1 cellular context compared by ENCODE assay signal in the genomic region with DNA sequence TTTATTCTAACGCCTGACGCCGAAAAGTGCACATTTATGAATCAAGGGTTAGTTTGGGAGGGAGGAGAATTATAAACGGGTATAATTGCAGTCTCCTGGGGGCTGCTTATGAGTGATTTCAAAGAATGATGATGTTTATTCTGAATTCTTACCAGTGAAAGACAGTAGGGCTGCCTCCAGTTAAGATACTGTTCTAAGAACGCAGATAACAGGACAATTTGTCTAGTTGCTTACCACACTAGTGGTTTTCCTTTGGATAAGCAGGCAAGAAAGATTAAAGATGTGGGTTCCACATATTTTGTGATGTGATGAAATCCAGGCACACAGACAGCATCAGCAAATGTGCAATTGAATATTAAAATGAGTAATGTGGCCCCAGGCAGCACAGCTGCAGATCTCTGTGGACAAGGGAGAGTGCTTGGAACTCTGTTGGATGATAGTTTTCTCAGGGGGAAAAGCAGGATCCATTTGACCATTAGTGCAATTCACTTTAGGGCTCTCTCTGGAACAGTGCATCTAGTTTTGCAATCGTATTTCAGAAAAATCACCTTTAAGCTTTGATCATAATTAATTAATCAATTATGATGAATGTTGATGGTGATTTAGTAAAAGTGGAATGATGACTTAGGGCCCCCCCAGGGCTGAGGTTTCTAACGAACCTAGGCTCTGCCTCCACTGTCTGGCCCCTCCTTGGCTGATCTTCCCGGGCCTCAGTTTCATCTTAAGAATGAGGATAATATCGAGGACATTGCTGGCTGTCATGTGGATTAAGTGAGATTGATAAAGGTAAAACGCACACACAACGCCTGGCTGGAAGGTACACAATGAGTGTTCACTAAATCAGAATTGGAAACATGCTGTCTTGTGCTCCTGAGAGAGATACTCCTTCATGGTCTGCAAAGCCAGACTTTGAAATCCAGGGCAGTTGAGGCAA.
TF ChIP-seq lines count a peak whose summit lies in the region.

No MANE protein-coding gene starts in this region.

TF ChIP-seq in HEK293, 187 proteins besides CTCF, POLR2A, EP300 and RAD21 (continued from another document and continues in another):
- TF ChIP-seq, protein P1, sequence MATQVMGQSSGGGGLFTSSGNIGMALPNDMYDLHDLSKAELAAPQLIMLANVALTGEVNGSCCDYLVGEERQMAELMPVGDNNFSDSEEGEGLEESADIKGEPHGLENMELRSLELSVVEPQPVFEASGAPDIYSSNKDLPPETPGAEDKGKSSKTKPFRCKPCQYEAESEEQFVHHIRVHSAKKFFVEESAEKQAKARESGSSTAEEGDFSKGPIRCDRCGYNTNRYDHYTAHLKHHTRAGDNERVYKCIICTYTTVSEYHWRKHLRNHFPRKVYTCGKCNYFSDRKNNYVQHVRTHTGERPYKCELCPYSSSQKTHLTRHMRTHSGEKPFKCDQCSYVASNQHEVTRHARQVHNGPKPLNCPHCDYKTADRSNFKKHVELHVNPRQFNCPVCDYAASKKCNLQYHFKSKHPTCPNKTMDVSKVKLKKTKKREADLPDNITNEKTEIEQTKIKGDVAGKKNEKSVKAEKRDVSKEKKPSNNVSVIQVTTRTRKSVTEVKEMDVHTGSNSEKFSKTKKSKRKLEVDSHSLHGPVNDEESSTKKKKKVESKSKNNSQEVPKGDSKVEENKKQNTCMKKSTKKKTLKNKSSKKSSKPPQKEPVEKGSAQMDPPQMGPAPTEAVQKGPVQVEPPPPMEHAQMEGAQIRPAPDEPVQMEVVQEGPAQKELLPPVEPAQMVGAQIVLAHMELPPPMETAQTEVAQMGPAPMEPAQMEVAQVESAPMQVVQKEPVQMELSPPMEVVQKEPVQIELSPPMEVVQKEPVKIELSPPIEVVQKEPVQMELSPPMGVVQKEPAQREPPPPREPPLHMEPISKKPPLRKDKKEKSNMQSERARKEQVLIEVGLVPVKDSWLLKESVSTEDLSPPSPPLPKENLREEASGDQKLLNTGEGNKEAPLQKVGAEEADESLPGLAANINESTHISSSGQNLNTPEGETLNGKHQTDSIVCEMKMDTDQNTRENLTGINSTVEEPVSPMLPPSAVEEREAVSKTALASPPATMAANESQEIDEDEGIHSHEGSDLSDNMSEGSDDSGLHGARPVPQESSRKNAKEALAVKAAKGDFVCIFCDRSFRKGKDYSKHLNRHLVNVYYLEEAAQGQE (tag by site-specific recombination; IDR thresholded peaks at IDR 0.05), result no peak
- TF ChIP-seq ZNF223 (tag by site-specific recombination; IDR thresholded peaks at IDR 0.05) (no peak), ZNF677 (tag by site-specific recombination; IDR thresholded peaks at IDR 0.05) (no peak), ZNF548 (tag by site-specific recombination; IDR thresholded peaks at IDR 0.05) (no peak), ZNF670 (tag by site-specific recombination; IDR thresholded peaks at IDR 0.05; ENCODE audit: low read depth) (no peak), ZNF555 (tag by site-specific recombination; conservative IDR thresholded peaks at IDR 0.05) (no peak), TCF7L2 (IDR thresholded peaks at IDR 0.05; ENCODE audit: borderline replicate concordance, low read depth, low read length) (peak; percentile 30; the same call in 1 of the 2 replicates), KLF16 (tag by site-specific recombination; IDR thresholded peaks at IDR 0.05) (peak; percentile 56; the same call in 1 of the 2 replicates), ZFP37 (tag by site-specific recombination; IDR thresholded peaks at IDR 0.05) (no peak), ZNF391 (tag by site-specific recombination; IDR thresholded peaks at IDR 0.05; ENCODE audit: borderline replicate concordance, low read depth) (no peak), ZNF558 (tag by site-specific recombination; IDR thresholded peaks at IDR 0.05) (no peak), ZNF76 (tag by site-specific recombination; IDR thresholded peaks at IDR 0.05; ENCODE audit: borderline replicate concordance, low read depth) (no peak), ZNF248 (tag by site-specific recombination; IDR thresholded peaks at IDR 0.05) (no peak), SP2 (tag by site-specific recombination; IDR thresholded peaks at IDR 0.05) (no peak), ZNF560 (tag by site-specific recombination; IDR thresholded peaks at IDR 0.05; ENCODE audit: borderline replicate concordance) (no peak), ZNF626 (tag by site-specific recombination; IDR thresholded peaks at IDR 0.05) (no peak), ZNF335 (tag by site-specific recombination; conservative IDR thresholded peaks at IDR 0.05) (no peak; the same call in 1 of the 2 replicates), GLIS1 (tag by site-specific recombination; IDR thresholded peaks at IDR 0.05) (peak; percentile 61), ZNF16 (tag by site-specific recombination; IDR thresholded peaks at IDR 0.05; ENCODE audit: low read depth) (no peak), ZNF416 (tag by site-specific recombination; IDR thresholded peaks at IDR 0.05) (no peak), ZNF2 (tag by site-specific recombination; IDR thresholded peaks at IDR 0.05) (no peak), WT1 (tag by site-specific recombination; IDR thresholded peaks at IDR 0.05) (peak; percentile 54; the same call in 1 of the 2 replicates), ZNF311 (tag by site-specific recombination; IDR thresholded peaks at IDR 0.05; ENCODE audit: borderline replicate concordance) (no peak), ZNF341 (tag by site-specific recombination; IDR thresholded peaks at IDR 0.05; ENCODE audit: low read depth) (no peak), ZNF23 (tag by site-specific recombination; IDR thresholded peaks at IDR 0.05; ENCODE audit: borderline replicate concordance) (no peak), ZBTB20 (tag by site-specific recombination; IDR thresholded peaks at IDR 0.05) (no peak)
- TF ChIP-seq, protein P2, sequence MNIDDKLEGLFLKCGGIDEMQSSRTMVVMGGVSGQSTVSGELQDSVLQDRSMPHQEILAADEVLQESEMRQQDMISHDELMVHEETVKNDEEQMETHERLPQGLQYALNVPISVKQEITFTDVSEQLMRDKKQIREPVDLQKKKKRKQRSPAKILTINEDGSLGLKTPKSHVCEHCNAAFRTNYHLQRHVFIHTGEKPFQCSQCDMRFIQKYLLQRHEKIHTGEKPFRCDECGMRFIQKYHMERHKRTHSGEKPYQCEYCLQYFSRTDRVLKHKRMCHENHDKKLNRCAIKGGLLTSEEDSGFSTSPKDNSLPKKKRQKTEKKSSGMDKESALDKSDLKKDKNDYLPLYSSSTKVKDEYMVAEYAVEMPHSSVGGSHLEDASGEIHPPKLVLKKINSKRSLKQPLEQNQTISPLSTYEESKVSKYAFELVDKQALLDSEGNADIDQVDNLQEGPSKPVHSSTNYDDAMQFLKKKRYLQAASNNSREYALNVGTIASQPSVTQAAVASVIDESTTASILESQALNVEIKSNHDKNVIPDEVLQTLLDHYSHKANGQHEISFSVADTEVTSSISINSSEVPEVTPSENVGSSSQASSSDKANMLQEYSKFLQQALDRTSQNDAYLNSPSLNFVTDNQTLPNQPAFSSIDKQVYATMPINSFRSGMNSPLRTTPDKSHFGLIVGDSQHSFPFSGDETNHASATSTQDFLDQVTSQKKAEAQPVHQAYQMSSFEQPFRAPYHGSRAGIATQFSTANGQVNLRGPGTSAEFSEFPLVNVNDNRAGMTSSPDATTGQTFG (tag by site-specific recombination; IDR thresholded peaks at IDR 0.05; ENCODE audit: borderline replicate concordance), result no peak
- TF ChIP-seq, protein P3, sequence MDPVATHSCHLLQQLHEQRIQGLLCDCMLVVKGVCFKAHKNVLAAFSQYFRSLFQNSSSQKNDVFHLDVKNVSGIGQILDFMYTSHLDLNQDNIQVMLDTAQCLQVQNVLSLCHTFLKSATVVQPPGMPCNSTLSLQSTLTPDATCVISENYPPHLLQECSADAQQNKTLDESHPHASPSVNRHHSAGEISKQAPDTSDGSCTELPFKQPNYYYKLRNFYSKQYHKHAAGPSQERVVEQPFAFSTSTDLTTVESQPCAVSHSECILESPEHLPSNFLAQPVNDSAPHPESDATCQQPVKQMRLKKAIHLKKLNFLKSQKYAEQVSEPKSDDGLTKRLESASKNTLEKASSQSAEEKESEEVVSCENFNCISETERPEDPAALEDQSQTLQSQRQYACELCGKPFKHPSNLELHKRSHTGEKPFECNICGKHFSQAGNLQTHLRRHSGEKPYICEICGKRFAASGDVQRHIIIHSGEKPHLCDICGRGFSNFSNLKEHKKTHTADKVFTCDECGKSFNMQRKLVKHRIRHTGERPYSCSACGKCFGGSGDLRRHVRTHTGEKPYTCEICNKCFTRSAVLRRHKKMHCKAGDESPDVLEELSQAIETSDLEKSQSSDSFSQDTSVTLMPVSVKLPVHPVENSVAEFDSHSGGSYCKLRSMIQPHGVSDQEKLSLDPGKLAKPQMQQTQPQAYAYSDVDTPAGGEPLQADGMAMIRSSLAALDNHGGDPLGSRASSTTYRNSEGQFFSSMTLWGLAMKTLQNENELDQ (tag by site-specific recombination; IDR thresholded peaks at IDR 0.05; ENCODE audit: low read depth), result no peak
- TF ChIP-seq, protein P4, sequence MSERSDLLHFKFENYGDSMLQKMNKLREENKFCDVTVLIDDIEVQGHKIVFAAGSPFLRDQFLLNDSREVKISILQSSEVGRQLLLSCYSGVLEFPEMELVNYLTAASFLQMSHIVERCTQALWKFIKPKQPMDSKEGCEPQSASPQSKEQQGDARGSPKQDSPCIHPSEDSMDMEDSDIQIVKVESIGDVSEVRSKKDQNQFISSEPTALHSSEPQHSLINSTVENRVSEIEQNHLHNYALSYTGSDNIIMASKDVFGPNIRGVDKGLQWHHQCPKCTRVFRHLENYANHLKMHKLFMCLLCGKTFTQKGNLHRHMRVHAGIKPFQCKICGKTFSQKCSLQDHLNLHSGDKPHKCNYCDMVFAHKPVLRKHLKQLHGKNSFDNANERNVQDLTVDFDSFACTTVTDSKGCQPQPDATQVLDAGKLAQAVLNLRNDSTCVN (tag by site-specific recombination; optimal IDR thresholded peaks at IDR 0.05), result no peak
- TF ChIP-seq, protein P5, sequence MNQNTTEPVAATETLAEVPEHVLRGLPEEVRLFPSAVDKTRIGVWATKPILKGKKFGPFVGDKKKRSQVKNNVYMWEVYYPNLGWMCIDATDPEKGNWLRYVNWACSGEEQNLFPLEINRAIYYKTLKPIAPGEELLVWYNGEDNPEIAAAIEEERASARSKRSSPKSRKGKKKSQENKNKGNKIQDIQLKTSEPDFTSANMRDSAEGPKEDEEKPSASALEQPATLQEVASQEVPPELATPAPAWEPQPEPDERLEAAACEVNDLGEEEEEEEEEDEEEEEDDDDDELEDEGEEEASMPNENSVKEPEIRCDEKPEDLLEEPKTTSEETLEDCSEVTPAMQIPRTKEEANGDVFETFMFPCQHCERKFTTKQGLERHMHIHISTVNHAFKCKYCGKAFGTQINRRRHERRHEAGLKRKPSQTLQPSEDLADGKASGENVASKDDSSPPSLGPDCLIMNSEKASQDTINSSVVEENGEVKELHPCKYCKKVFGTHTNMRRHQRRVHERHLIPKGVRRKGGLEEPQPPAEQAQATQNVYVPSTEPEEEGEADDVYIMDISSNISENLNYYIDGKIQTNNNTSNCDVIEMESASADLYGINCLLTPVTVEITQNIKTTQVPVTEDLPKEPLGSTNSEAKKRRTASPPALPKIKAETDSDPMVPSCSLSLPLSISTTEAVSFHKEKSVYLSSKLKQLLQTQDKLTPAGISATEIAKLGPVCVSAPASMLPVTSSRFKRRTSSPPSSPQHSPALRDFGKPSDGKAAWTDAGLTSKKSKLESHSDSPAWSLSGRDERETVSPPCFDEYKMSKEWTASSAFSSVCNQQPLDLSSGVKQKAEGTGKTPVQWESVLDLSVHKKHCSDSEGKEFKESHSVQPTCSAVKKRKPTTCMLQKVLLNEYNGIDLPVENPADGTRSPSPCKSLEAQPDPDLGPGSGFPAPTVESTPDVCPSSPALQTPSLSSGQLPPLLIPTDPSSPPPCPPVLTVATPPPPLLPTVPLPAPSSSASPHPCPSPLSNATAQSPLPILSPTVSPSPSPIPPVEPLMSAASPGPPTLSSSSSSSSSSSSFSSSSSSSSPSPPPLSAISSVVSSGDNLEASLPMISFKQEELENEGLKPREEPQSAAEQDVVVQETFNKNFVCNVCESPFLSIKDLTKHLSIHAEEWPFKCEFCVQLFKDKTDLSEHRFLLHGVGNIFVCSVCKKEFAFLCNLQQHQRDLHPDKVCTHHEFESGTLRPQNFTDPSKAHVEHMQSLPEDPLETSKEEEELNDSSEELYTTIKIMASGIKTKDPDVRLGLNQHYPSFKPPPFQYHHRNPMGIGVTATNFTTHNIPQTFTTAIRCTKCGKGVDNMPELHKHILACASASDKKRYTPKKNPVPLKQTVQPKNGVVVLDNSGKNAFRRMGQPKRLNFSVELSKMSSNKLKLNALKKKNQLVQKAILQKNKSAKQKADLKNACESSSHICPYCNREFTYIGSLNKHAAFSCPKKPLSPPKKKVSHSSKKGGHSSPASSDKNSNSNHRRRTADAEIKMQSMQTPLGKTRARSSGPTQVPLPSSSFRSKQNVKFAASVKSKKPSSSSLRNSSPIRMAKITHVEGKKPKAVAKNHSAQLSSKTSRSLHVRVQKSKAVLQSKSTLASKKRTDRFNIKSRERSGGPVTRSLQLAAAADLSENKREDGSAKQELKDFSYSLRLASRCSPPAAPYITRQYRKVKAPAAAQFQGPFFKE (tag by site-specific recombination; IDR thresholded peaks at IDR 0.05; ENCODE audit: borderline replicate concordance), result no peak
- TF ChIP-seq, protein P6, sequence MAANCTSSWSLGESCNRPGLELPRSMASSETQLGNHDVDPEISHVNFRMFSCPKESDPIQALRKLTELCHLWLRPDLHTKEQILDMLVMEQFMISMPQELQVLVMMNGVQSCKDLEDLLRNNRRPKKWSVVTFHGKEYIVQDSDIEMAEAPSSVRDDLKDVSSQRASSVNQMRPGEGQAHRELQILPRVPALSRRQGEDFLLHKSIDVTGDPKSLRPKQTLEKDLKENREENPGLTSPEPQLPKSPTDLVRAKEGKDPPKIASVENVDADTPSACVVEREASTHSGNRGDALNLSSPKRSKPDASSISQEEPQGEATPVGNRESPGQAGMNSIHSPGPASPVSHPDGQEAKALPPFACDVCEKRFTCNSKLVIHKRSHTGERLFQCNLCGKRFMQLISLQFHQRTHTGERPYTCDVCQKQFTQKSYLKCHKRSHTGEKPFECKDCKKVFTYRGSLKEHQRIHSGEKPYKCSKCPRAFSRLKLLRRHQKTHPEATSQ (tag by site-specific recombination; IDR thresholded peaks at IDR 0.05), result no peak
- TF ChIP-seq, protein P7, sequence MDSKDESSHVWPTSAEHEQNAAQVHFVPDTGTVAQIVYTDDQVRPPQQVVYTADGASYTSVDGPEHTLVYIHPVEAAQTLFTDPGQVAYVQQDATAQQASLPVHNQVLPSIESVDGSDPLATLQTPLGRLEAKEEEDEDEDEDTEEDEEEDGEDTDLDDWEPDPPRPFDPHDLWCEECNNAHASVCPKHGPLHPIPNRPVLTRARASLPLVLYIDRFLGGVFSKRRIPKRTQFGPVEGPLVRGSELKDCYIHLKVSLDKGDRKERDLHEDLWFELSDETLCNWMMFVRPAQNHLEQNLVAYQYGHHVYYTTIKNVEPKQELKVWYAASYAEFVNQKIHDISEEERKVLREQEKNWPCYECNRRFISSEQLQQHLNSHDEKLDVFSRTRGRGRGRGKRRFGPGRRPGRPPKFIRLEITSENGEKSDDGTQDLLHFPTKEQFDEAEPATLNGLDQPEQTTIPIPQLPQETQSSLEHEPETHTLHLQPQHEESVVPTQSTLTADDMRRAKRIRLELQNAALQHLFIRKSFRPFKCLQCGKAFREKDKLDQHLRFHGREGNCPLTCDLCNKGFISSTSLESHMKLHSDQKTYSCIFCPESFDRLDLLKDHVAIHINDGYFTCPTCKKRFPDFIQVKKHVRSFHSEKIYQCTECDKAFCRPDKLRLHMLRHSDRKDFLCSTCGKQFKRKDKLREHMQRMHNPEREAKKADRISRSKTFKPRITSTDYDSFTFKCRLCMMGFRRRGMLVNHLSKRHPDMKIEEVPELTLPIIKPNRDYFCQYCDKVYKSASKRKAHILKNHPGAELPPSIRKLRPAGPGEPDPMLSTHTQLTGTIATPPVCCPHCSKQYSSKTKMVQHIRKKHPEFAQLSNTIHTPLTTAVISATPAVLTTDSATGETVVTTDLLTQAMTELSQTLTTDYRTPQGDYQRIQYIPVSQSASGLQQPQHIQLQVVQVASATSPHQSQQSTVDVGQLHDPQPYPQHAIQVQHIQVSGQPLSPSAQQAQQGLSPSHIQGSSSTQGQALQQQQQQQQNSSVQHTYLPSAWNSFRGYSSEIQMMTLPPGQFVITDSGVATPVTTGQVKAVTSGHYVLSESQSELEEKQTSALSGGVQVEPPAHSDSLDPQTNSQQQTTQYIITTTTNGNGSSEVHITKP (tag by site-specific recombination; IDR thresholded peaks at IDR 0.05), result peak; percentile 63
